10 cellular contexts compared by ENCODE assay signal in genomic region chrX:115233497-115234219, GRCh38. TPM values are rescaled to one million over a fixed set of nuclear protein-coding genes. Genes with fewer than 3 reads are reported as not detected.
DNase-seq lines count a peak whose midpoint lies in the region; ATAC-seq and TF ChIP-seq lines count a peak whose summit lies in the region.
"Had no signal": no experiment of that assay in that cellular context is flagged by ENCODE, and none has a peak within 500 bp of the region (broad histone marks: within the 10 kb centered on the region; RNA-seq: fewer than 3 reads in every experiment).

LRCH2 (minus strand) TSS chrX:115234096; CDS start chrX:115234041, 55 bp downstream.

- H3K4me1 Mint-ChIP-seq in activated T-helper 17 cell treated with anti-CD3 and anti-CD28 coated beads, Interleukin-2, amount 50 U/mL, for 72 hours, result no peaks in the 10 kb centered on the region

- no peak within 1 kb of the TSS for H3K4me2 ChIP-seq in MM.1S (ENCODE audit: low read depth, low read length)
- H3K4me2 ChIP-seq: BLaER1 had no signal

- H3K27ac ChIP-seq in tibial artery (peak within 1 kb of the TSS; percentile 82 to 84), MM.1S (ENCODE audit: low read length) (no peak within 1 kb of the TSS)
- H3K27ac ChIP-seq: BLaER1 had no signal

- ATAC-seq in left colon, result no peak
- ATAC-seq in activated T-helper 17 cell treated with anti-CD3 and anti-CD28 coated beads, Interleukin-2, amount 50 U/mL, for 72 hours (replicated peaks), result no peak
- ATAC-seq in HG03039 (IDR thresholded peaks at IDR 0.05; ENCODE audit: unreplicated experiment), result no peak

- no peak within 1 kb of the TSS for H3K4me3 Mint-ChIP-seq in activated T-helper 17 cell treated with anti-CD3 and anti-CD28 coated beads, Interleukin-2, amount 50 U/mL, for 72 hours

- no peaks in the 10 kb centered on the region for H3K9me3 ChIP-seq in tibial artery
- no peaks in the 10 kb centered on the region for H3K9me3 ChIP-seq in MM.1S (replicated peaks; ENCODE audit: insufficient read depth, low read length)
- H3K9me3 ChIP-seq: BLaER1 had no signal

- peaks cover 19% of the 10 kb centered on the region for H3K27me3 Mint-ChIP-seq in activated T-helper 17 cell treated with anti-CD3 and anti-CD28 coated beads, Interleukin-2, amount 50 U/mL, for 72 hours

- no peak within 1 kb of the TSS for H3K27ac Mint-ChIP-seq in activated T-helper 17 cell treated with anti-CD3 and anti-CD28 coated beads, Interleukin-2, amount 50 U/mL, for 72 hours

- DNase-seq in NCI-H1417 (lab: John Stamatoyannopoulos, UW), result peak; percentile 7 to 72 (median 63)
- no peak for DNase-seq in NCI-H1417 treated with DMSO at 0.1 percent for 48 hours (lab: John Stamatoyannopoulos, UW)
- DNase-seq in cardiac fibroblast (ENCODE audit: low read depth in 2 of 2), result peak; percentile 1 to 58
- DNase-seq in left colon, result peak; percentile 6 to 32
- peak; percentile 22 to 69 for DNase-seq in tibial artery
- no peak for DNase-seq in MM.1S

- H3K36me3 Mint-ChIP-seq in activated T-helper 17 cell treated with anti-CD3 and anti-CD28 coated beads, Interleukin-2, amount 50 U/mL, for 72 hours (ENCODE audit: low read depth), result no peaks in the 10 kb centered on the region

- H3K4me1 ChIP-seq in tibial artery, result peaks cover 0 to 14% (median 0%) of the 10 kb centered on the region in 4 donors
- no peaks in the 10 kb centered on the region for H3K4me1 ChIP-seq in MM.1S (ENCODE audit: low read length)
- H3K4me1 ChIP-seq: BLaER1 had no signal

- H3K79me2 ChIP-seq in MM.1S (ENCODE audit: low read length), result no peaks in the 10 kb centered on the region

- no peaks in the 10 kb centered on the region for H3K9me2 ChIP-seq in MM.1S (replicated peaks; ENCODE audit: insufficient read depth, low read length)

- intact Hi-C loops in left colon (cut with DNase I, micrococcal nuclease), result no loop called here
- intact Hi-C loops in tibial artery (cut with DNase I; ENCODE audit: low total_unique reads), result no loop called here

- H3K4me3 ChIP-seq in cardiac fibroblast (replicated peaks in 1 of 2; ENCODE audit: low read depth in 2 of 2, low read length in 2 of 2) (peak within 1 kb of the TSS; percentile 54 to 69), tibial artery (peak within 1 kb of the TSS; percentile 76 to 80), MM.1S (ENCODE audit: low read length) (no peak within 1 kb of the TSS)
- H3K4me3 ChIP-seq: BLaER1 had no signal

- H3F3A ChIP-seq in MM.1S (ENCODE audit: insufficient read depth, low read length), result no peaks in the 10 kb centered on the region

- H4K20me1 ChIP-seq in MM.1S (ENCODE audit: insufficient read depth, low read length), result no peaks in the 10 kb centered on the region
- H4K20me1 ChIP-seq: BLaER1 had no signal

- H2AFZ ChIP-seq in MM.1S (ENCODE audit: low read length), result no peak within 1 kb of the TSS

- TF ChIP-seq CTCF in cardiac fibroblast (IDR thresholded peaks at IDR 0.05; ENCODE audit: low read depth, low read length), result no peak
- no peak for TF ChIP-seq CTCF in tibial artery (IDR thresholded peaks at IDR 0.05)
- TF ChIP-seq CTCF in MM.1S (IDR thresholded peaks at IDR 0.05; ENCODE audit: low read length), result no peak

- H3K27me3 ChIP-seq in tibial artery (no peaks in the 10 kb centered on the region), MM.1S (replicated peaks; ENCODE audit: insufficient read depth, low read length) (no peaks in the 10 kb centered on the region)

- no peak within 1 kb of the TSS for H3K9ac ChIP-seq in MM.1S (ENCODE audit: low read length)
- H3K9ac ChIP-seq: BLaER1 had no signal

- no peaks in the 10 kb centered on the region for H3K9me3 Mint-ChIP-seq in activated T-helper 17 cell treated with anti-CD3 and anti-CD28 coated beads, Interleukin-2, amount 50 U/mL, for 72 hours

- H3K36me3 ChIP-seq in tibial artery, result no peaks in the 10 kb centered on the region
- no peaks in the 10 kb centered on the region for H3K36me3 ChIP-seq in MM.1S (replicated peaks; ENCODE audit: insufficient read depth, low read length)
- H3K36me3 ChIP-seq: BLaER1 had no signal

RNA-seq across cellular contexts. Expression of gene LRCH2, which starts in this region (rescaled TPM):
- total RNA-seq in left colon, result 1 to 10 TPM in 1 of 2 donors, under 1 TPM in 1; 0.61 to 2.2 TPM
- total RNA-seq in activated T-helper 17 cell treated with anti-CD3 and anti-CD28 coated beads, Interleukin-2, amount 50 U/mL, for 72 hours, result not detected
- total RNA-seq: mononuclear cell had no signal

Comparison
In these comparisons a context has a peak if more than half of its experiments do, and no peak if none do; other contexts are left out.
1. DNase-seq: peak in NCI-H1417 (3 of 3), cardiac fibroblast (2 of 2), left colon (2 of 2) and tibial artery (2 of 2); none in NCI-H1417 treated with DMSO at 0.1 percent for 48 hours (single experiment) and MM.1S (single experiment).